8 cellular contexts compared by ENCODE assay signal in genomic region chr13:40664100-40665060, GRCh38. TPM values are rescaled to one million over a fixed set of nuclear protein-coding genes. Genes with fewer than 3 reads are reported as not detected.
DNase-seq lines count a peak whose midpoint lies in the region; ATAC-seq, FAIRE-seq and TF ChIP-seq lines count a peak whose summit lies in the region.

No MANE protein-coding gene starts in this region.

- peaks cover 62% of the 10 kb centered on the region for H4K20me1 ChIP-seq in BLaER1
- peaks cover 6% of the 10 kb centered on the region for H4K20me1 ChIP-seq in Loucy (ENCODE audit: insufficient read depth, low read length, poor library complexity, severe bottlenecking)
- peaks cover 6 to 11% of the 10 kb centered on the region in 2 experiments for H4K20me1 ChIP-seq in H1 (replicated peaks in 1 of 2; ENCODE audit: control insufficient read depth in 1 of 2, insufficient read depth in 2 of 2, low read length in 2 of 2)

- no peak; a peak in 1 of 4 replicates for TF ChIP-seq RAD21 in H1 (IDR thresholded peaks at IDR 0.05 in 1 of 2, conservative IDR thresholded peaks at IDR 0.05 in 1 of 2; ENCODE audit: low read depth in 2 of 2, low read length in 2 of 2)

- H3K27ac ChIP-seq in BLaER1, result peak overlapping the region; percentile 93
- H3K27ac ChIP-seq in H1 (ENCODE audit: low read depth, low read length), result no peak overlapping the region

- 2% methylated on average over 47 of the region's 87 CpGs; no CpG with 5 or more reads in 1 of the 2 experiments for WGBS in H1 (ENCODE audit: extremely low coverage in 1 of 2, insufficient coverage in 1 of 2, insufficient read length in 1 of 2, insufficient replicate concordance in 2 of 2, low coverage in 1 of 2, low lambda C conversion rate in 2 of 2, missing lambda C conversion rate in 1 of 2), 2 experiments

- no peak for FAIRE-seq in H1 (lab: Jason Lieb, UNC)
- no peak for FAIRE-seq in H54 (lab: Jason Lieb, UNC)

- no peak overlapping the region for H3K4ac ChIP-seq in H1 (replicated peaks; ENCODE audit: insufficient read length, low read depth, low read length)

- H2BK5ac ChIP-seq in H1 (ENCODE audit: low read depth, low read length), result no peak overlapping the region

- H3K9ac ChIP-seq in BLaER1, result peak overlapping the region; percentile 94
- no peak overlapping the region for H3K9ac ChIP-seq in Loucy (ENCODE audit: low read depth, low read length, poor library complexity, severe bottlenecking)
- peak overlapping the region; percentile 5 to 63 (median 62); a peak in 4 of 7 replicates for H3K9ac ChIP-seq in H1 (replicated peaks in 1 of 4; ENCODE audit: extremely low read depth in 1 of 4, low read depth in 3 of 4, low read length in 3 of 4)

- H2AFZ ChIP-seq in Loucy (ENCODE audit: low read length) (no peak overlapping the region), H1 (ENCODE audit: low read length) (no peak overlapping the region)

- no peaks in the 10 kb centered on the region for H3K9me2 ChIP-seq in Loucy (replicated peaks; ENCODE audit: low read depth, low read length)

- H3K23ac ChIP-seq in H1 (ENCODE audit: insufficient read length), result no peak overlapping the region

- H3K4me3 ChIP-seq in BLaER1 (peak overlapping the region; percentile 98), Loucy (ENCODE audit: low read length, poor library complexity, severe bottlenecking) (peak overlapping the region; percentile 55), H1 (ENCODE audit: extremely low read depth in 1 of 4, insufficient read depth in 2 of 4, low read depth in 3 of 4, low read length in 4 of 4) (peak overlapping the region; percentile 84 to 98 (median 88))

- no peaks in the 10 kb centered on the region for H3F3A ChIP-seq in Loucy (ENCODE audit: low read depth)

- ATAC-seq in GM21367 (IDR thresholded peaks at IDR 0.05; ENCODE audit: unreplicated experiment), result peak; percentile 17

- peak overlapping the region; percentile 53; the same call in 1 of the 2 replicates for H4K8ac ChIP-seq in H1 (ENCODE audit: extremely low read depth, insufficient read depth, low read length)

- DNase-seq in activated CD8-positive, alpha-beta memory T cell treated with anti-CD3 and anti-CD28 coated beads for 4 hours (ENCODE audit: low read depth in 2 of 2), result peak; percentile 39 to 53
- DNase-seq in H1 (ENCODE audit: low read depth in 1 of 2, low spot score in 2 of 2), result peak in 1 of 2 experiments; percentile 59
- DNase-seq in midbrain (lab: John Stamatoyannopoulos, UW), result peak; percentile 72
- DNase-seq in stimulated activated CD8-positive, alpha-beta memory T cell treated with anti-CD3 and anti-CD28 coated beads, Interleukin-2, amount 100 ng/mL, for 1 hour (ENCODE audit: low read depth in 2 of 2), result peak; percentile 38 to 49
- DNase-seq in H54 (ENCODE audit: insufficient read length, low spot score), result no peak

- no peak overlapping the region for H2BK20ac ChIP-seq in H1 (ENCODE audit: low read length)

- TF ChIP-seq CTCF in Loucy (conservative IDR thresholded peaks at IDR 0.05; ENCODE audit: low read length) (no peak), H1 (IDR thresholded peaks at IDR 0.05; ENCODE audit: control extremely low read depth in 1 of 3, insufficient read depth in 1 of 3, low read depth in 1 of 3, low read length in 3 of 3) (no peak)

- H3K14ac ChIP-seq in H1 (ENCODE audit: insufficient read length), result no peak overlapping the region

- H3K79me1 ChIP-seq in H1 (ENCODE audit: low read depth, low read length), result no peaks in the 10 kb centered on the region; the same call in 1 of the 2 replicates

- peak overlapping the region; percentile 39 for H3K56ac ChIP-seq in H1 (replicated peaks; ENCODE audit: insufficient read length, low read depth, low read length)

- peaks cover 40% of the 10 kb centered on the region for H3K79me2 ChIP-seq in Loucy (ENCODE audit: insufficient read depth, low read length)
- H3K79me2 ChIP-seq in H1 (ENCODE audit: control insufficient read depth in 1 of 2, insufficient read depth in 2 of 2, low read length in 2 of 2), result peaks cover 26 to 75% of the 10 kb centered on the region in 2 experiments

- H2BK15ac ChIP-seq in H1 (ENCODE audit: low read length), result no peak overlapping the region

- no peak for TF ChIP-seq POLR2A in H1 (IDR thresholded peaks at IDR 0.05; ENCODE audit: control extremely low read depth in 1 of 2, low read depth in 2 of 2, low read length in 2 of 2)
- TF ChIP-seq POLR2A in H54 (IDR thresholded peaks at IDR 0.05; ENCODE audit: low read depth, low read length), result no peak

- CTCF ChIA-PET in H1 (lab: Charles Lee; ENCODE audit: partially characterized antibody), result interaction anchor here (0.6 to 2.3 kb wide), 4 partner anchors 17 to 474 kb away, joined by 3 to 8 read pairs (median 3); no protein-coding TSS in a partner anchor

- 0 out of 2 replicates have a peak overlapping the region, but pooled peaks have one; percentile 7 for H2BK12ac ChIP-seq in H1 (ENCODE audit: low read depth, low read length)

- H2BK120ac ChIP-seq in H1 (replicated peaks; ENCODE audit: low read depth, low read length), result no peak overlapping the region

- H2AK5ac ChIP-seq in H1 (ENCODE audit: low read depth, low read length), result no peak overlapping the region

- peak in 1 of 2 experiments; percentile 40; a peak in 1 of 3 replicates for TF ChIP-seq EP300 in H1 (IDR thresholded peaks at IDR 0.05; ENCODE audit: borderline replicate concordance in 1 of 2, low read depth in 2 of 2, low read length in 2 of 2)

- no peaks in the 10 kb centered on the region for H3K27me3 ChIP-seq in BLaER1
- H3K27me3 ChIP-seq in Loucy (ENCODE audit: insufficient read depth, low read length, poor library complexity, severe bottlenecking), result no peaks in the 10 kb centered on the region
- H3K27me3 ChIP-seq in H1 (replicated peaks in 1 of 4; ENCODE audit: control insufficient read depth in 3 of 4, extremely low read depth in 1 of 4, insufficient read depth in 3 of 4, low read length in 3 of 4), result no peaks in the 10 kb centered on the region; a peak in 1 of 7 replicates

- peaks cover 10% of the 10 kb centered on the region for H3K23me2 ChIP-seq in H1 (ENCODE audit: low read depth, low read length)

- H3K4me2 ChIP-seq in BLaER1 (peak overlapping the region; percentile 91), Loucy (ENCODE audit: low read depth, low read length, poor library complexity, severe bottlenecking) (peak overlapping the region; percentile 56), H1 (ENCODE audit: insufficient read depth in 1 of 2, low read depth in 2 of 2, low read length in 2 of 2) (peak overlapping the region; percentile 90 to 94)

- no peak overlapping the region for H4K5ac ChIP-seq in H1 (ENCODE audit: insufficient read length, low read depth, low read length)

- H3K4me1 ChIP-seq in BLaER1 (peaks cover 54% of the 10 kb centered on the region), Loucy (ENCODE audit: insufficient read depth, low read length, poor library complexity, severe bottlenecking) (peaks cover 38% of the 10 kb centered on the region), H1 (replicated peaks in 1 of 4; ENCODE audit: control insufficient read depth in 3 of 4, insufficient read depth in 4 of 4, low read length in 3 of 4) (peaks cover 7 to 19% (median 14%) of the 10 kb centered on the region in 4 experiments; a peak in 6 of 7 replicates)

- H3K36me3 ChIP-seq in BLaER1, result no peaks in the 10 kb centered on the region
- H3K36me3 ChIP-seq in Loucy (ENCODE audit: insufficient read depth, low read length), result no peaks in the 10 kb centered on the region
- H3K36me3 ChIP-seq in H1 (ENCODE audit: control insufficient read depth in 2 of 4, insufficient read depth in 4 of 4, low read length in 3 of 4), result no peaks in the 10 kb centered on the region

- no peak overlapping the region for H4K91ac ChIP-seq in H1 (replicated peaks; ENCODE audit: insufficient read length, low read length)

- peaks cover 7% of the 10 kb centered on the region for H3K9me3 ChIP-seq in BLaER1
- H3K9me3 ChIP-seq in Loucy (ENCODE audit: insufficient read depth, low read depth, low read length), result no peaks in the 10 kb centered on the region
- no peaks in the 10 kb centered on the region for H3K9me3 ChIP-seq in H1 (ENCODE audit: insufficient read depth in 2 of 2, low read depth in 1 of 2, low read length in 1 of 2)

- peak overlapping the region; percentile 21 for H3K18ac ChIP-seq in H1 (ENCODE audit: extremely low read depth, low read length)

- POLR2A ChIA-PET in H1 (lab: Charles Lee; ENCODE audit: partially characterized antibody), result interaction anchor here (0.6 to 1.8 kb wide), 11 partner anchors 9 to 126 kb away, joined by 3 to 6 read pairs (median 4); no protein-coding TSS in a partner anchor

TF ChIP-seq in H1, 55 proteins besides CTCF, POLR2A, EP300 and RAD21:
- TF ChIP-seq KDM4A (IDR thresholded peaks at IDR 0.05; ENCODE audit: low read depth, low read length, severe bottlenecking) (peak; percentile 5), SIN3A (conservative IDR thresholded peaks at IDR 0.05 in 1 of 2, IDR thresholded peaks at IDR 0.05 in 1 of 2; ENCODE audit: low read depth in 1 of 2, low read length in 2 of 2) (peak in 1 of 2 experiments; percentile 44; a peak in 1 of 4 replicates), MAX (IDR thresholded peaks at IDR 0.05) (peak; percentile 52), CTBP2 (IDR thresholded peaks at IDR 0.05; ENCODE audit: borderline replicate concordance, insufficient read depth, insufficient read length, low read length) (peak; percentile 16), TAF1 (IDR thresholded peaks at IDR 0.05; ENCODE audit: low read depth, low read length) (no peak), ASH2L (IDR thresholded peaks at IDR 0.05; ENCODE audit: low read length) (peak; percentile 46), SAP30 (IDR thresholded peaks at IDR 0.05; ENCODE audit: insufficient read depth, insufficient replicate concordance, low read length) (peak; percentile 52), GTF2F1 (IDR thresholded peaks at IDR 0.05; ENCODE audit: borderline replicate concordance, low read depth, low read length) (no peak)

RNA-seq across cellular contexts. Expression of gene FOXO1, which starts 2.1 kb away (rescaled TPM):
- total RNA-seq in H1 (2021; fragmentation: NEBNext Ultra II Directional; extraction: Animal tissue kit (Norgen Biotek cat#: 25700)), result 56.1 and 56.9 TPM in 2 replicates
- polyA plus RNA-seq in H1 (2011; rRNA removed), result 35.3 and 36.5 TPM in 2 replicates
- polyA plus RNA-seq in H1 (2011; cell fraction: cytosol; rRNA removed), result 19.0 TPM
- polyA plus RNA-seq in H1 (2011; cell fraction: nucleus; rRNA removed), result 33.2 TPM
- 27.6 to 34.4 TPM (median 33.7 TPM) in 4 replicates for polyA plus RNA-seq in H1 (2012, experiment 1 of 2)
- polyA plus RNA-seq in H1 (2012, experiment 2 of 2), result 5.8 TPM
- 19.9 TPM for polyA plus RNA-seq in H1 (2013, experiment 1 of 2)
- 18.7 TPM for polyA plus RNA-seq in H1 (2013, experiment 2 of 2)
- polyA minus RNA-seq in H1 (2011; rRNA and poly(A)+ RNA removed), result 112 and 122 TPM in 2 replicates
- polyA minus RNA-seq in H1 (2011; cell fraction: cytosol; rRNA and poly(A)+ RNA removed), result 50.3 TPM
- polyA minus RNA-seq in H1 (2011; cell fraction: nucleus; rRNA and poly(A)+ RNA removed), result 66.2 TPM
